Comparison of ENCODE assay signal across 9 cellular contexts in the genomic region with DNA sequence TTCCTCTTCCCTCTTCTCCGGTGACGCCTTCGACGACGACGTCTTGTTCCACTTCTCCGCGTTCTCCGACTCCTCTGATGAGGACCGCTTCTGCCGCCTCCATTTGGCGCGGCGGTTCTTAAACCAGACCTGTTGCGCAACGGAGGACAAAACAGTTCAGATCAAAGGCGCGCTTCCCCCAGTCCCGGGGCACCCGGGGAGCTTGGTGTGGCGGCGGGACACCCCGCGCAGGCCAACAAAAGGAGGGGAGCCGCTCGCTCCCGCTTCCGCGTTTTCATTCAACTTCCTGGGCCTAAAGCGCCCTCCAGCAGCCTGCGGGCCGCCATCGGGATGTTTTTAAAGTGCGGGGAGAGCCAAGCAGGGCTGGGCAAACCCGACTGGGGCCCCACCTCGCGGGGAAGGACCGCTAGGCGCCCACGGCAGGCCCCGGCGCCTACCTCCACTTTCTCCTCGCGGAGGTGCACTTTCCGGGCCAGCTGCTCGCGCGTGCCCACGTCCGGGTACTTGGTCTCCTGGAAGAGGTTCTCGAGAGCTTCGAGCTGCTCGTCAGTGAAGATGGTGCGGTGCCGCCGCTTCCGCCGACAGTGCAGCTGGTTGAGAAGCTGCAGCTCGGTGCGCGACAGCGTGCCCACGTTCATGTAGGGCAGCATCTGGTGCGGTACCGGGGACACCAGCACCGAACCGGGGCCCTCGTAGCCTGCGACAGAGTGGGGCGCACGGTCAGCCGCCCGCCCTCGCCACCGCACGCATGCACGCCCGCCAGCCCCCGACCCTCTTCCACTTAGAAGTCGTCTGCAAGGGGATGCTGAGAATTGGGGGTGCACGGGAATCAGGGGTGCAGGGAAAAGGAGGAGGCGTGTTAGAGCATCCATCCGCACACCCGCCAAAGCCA. TPM values are rescaled to one million over a fixed set of nuclear protein-coding genes. Genes with fewer than 3 reads are reported as not detected.
DNase-seq lines count a peak whose midpoint lies in the region; ATAC-seq and TF ChIP-seq lines count a peak whose summit lies in the region.
"Had no signal": no experiment of that assay in that cellular context is flagged by ENCODE, and none has a peak within 500 bp of the region (broad histone marks: within the 10 kb centered on the region; RNA-seq: fewer than 3 reads in every experiment).

No MANE protein-coding gene starts in this region.

- 4 to 20% methylated on average over 44 to 84 of the region's 84 CpGs for WGBS in body of pancreas, 2 donors
- WGBS in thyroid gland, 2 donors = 10 to 11% methylated on average over 26 to 33 of the region's 84 CpGs

- intact Hi-C loops in body of pancreas (cut with DNase I) = no loop called here
- intact Hi-C loops in lower lobe of right lung (cut with DNase I) = no loop called here
- intact Hi-C loops in thyroid gland (cut with DNase I) = no loop called here

- H3K4me3 ChIP-seq in body of pancreas (peak overlapping the region in 1 of 2 donors; percentile 28), lower lobe of right lung (peak overlapping the region; percentile 58), thyroid gland (replicated peaks in 1 of 3) (peak overlapping the region in 2 of 3 donors; percentile 6 to 42)

- no peaks in the 10 kb centered on the region for H3K9me3 ChIP-seq in body of pancreas
- H3K9me3 ChIP-seq in lower lobe of right lung = no peaks in the 10 kb centered on the region
- H3K9me3 ChIP-seq in thyroid gland = no peaks in the 10 kb centered on the region

- no peaks in the 10 kb centered on the region for H3K36me3 Mint-ChIP-seq in activated T-cell treated with anti-CD3 and anti-CD28 coated beads, Interleukin-2, amount 50 U/mL, for 4 hours (ENCODE audit: insufficient read depth)

- peaks cover 0 to 38% of the 10 kb centered on the region in 2 donors for H3K27me3 ChIP-seq in body of pancreas
- peaks cover 100% of the 10 kb centered on the region for H3K27me3 ChIP-seq in lower lobe of right lung (ENCODE audit: low read depth)
- H3K27me3 ChIP-seq in thyroid gland = peaks cover 35% of the 10 kb centered on the region

- TF ChIP-seq CTCF in body of pancreas (IDR thresholded peaks at IDR 0.05) = no peak
- TF ChIP-seq CTCF in lower lobe of right lung (IDR thresholded peaks at IDR 0.05) = no peak
- TF ChIP-seq CTCF in thyroid gland (IDR thresholded peaks at IDR 0.05) = no peak

- peaks cover 25% of the 10 kb centered on the region for H3K4me1 ChIP-seq in body of pancreas
- H3K4me1 ChIP-seq in lower lobe of right lung = peaks cover 20% of the 10 kb centered on the region
- peaks cover 8 to 24% of the 10 kb centered on the region in 2 donors for H3K4me1 ChIP-seq in thyroid gland

- no peak for DNase-seq in activated T-cell treated with anti-CD3 and anti-CD28 coated beads, Interleukin-2, amount 50 U/mL, for 4 hours
- DNase-seq in activated T-cell treated with anti-CD3 and anti-CD28 coated beads, Interleukin-2, amount 50 U/mL, for 1 hour = no peak
- DNase-seq in body of pancreas (peak in 3 of 4 donors; percentile 6 to 19 (median 16)), lower lobe of right lung (no peak), thyroid gland (peak in 1 of 2 donors; percentile 11), amniotic stem cell (lab: John Stamatoyannopoulos, UW) (no peak), H4 (ENCODE audit: low spot score) (no peak)
- DNase-seq: GDM1 had no signal

- no peaks in the 10 kb centered on the region for H3K9me3 Mint-ChIP-seq in activated T-cell treated with anti-CD3 and anti-CD28 coated beads, Interleukin-2, amount 50 U/mL, for 4 hours

- peaks cover 80% of the 10 kb centered on the region for H3K27me3 Mint-ChIP-seq in activated T-cell treated with anti-CD3 and anti-CD28 coated beads, Interleukin-2, amount 50 U/mL, for 4 hours (ENCODE audit: low read depth)

- no peak for TF ChIP-seq POLR2A in body of pancreas (IDR thresholded peaks at IDR 0.05)
- TF ChIP-seq POLR2A in thyroid gland (IDR thresholded peaks at IDR 0.05) = no peak

- H3K36me3 ChIP-seq in body of pancreas (replicated peaks in 1 of 2; ENCODE audit: insufficient read depth in 1 of 2, low read depth in 2 of 2) (no peaks in the 10 kb centered on the region), lower lobe of right lung (no peaks in the 10 kb centered on the region), thyroid gland (no peaks in the 10 kb centered on the region)

- H3K4me1 Mint-ChIP-seq in activated T-cell treated with anti-CD3 and anti-CD28 coated beads, Interleukin-2, amount 50 U/mL, for 4 hours (ENCODE audit: low read depth) = peaks cover 13% of the 10 kb centered on the region

- ATAC-seq in activated T-cell treated with anti-CD3 and anti-CD28 coated beads, Interleukin-2, amount 50 U/mL, for 4 hours = peak; percentile 19 to 24
- ATAC-seq in body of pancreas = no peak
- ATAC-seq in lower lobe of right lung = peak; percentile 8 to 12
- ATAC-seq in HG03135 (IDR thresholded peaks at IDR 0.05; ENCODE audit: unreplicated experiment) = no peak

- no peak overlapping the region for H3K27ac ChIP-seq in body of pancreas
- H3K27ac ChIP-seq in lower lobe of right lung = no peak overlapping the region
- H3K27ac ChIP-seq in thyroid gland = peak overlapping the region in 1 of 3 donors; percentile 30

- peak overlapping the region; percentile 68 for H3K4me3 Mint-ChIP-seq in activated T-cell treated with anti-CD3 and anti-CD28 coated beads, Interleukin-2, amount 50 U/mL, for 4 hours

RNA-seq across cellular contexts. Expression of a gene that starts 1.1 kb away (rescaled TPM):
- not detected for total RNA-seq in activated T-cell treated with anti-CD3 and anti-CD28 coated beads, Interleukin-2, amount 50 U/mL, for 4 hours
- 1 to 10 TPM in 1 of 2 donors, under 1 TPM in 1; 0.33 to 1.0 TPM for total RNA-seq in body of pancreas
- 0.50 TPM for total RNA-seq in lower lobe of right lung
- total RNA-seq in thyroid gland = 10 to 100 TPM in 1 of 4 donors, 1 to 10 TPM in 3; 3.6 to 11.0 (median 4.7) TPM
- total RNA-seq in H4 (2014; rRNA removed; shearing (Covaris generic)) = 2.8 and 4.4 TPM in 2 replicates

Comparison
In these comparisons a context has a peak if more than half of its experiments do, and no peak if none do; other contexts are left out.
1. ATAC-seq: peak in activated T-cell treated with anti-CD3 and anti-CD28 coated beads, Interleukin-2, amount 50 U/mL, for 4 hours (2 of 2) and lower lobe of right lung (2 of 2); none in body of pancreas (single experiment) and HG03135 (single experiment).
2. DNase-seq: peak in body of pancreas (3 of 4); none in activated T-cell treated with anti-CD3 and anti-CD28 coated beads, Interleukin-2, amount 50 U/mL, for 4 hours (single experiment), activated T-cell treated with anti-CD3 and anti-CD28 coated beads, Interleukin-2, amount 50 U/mL, for 1 hour (single experiment), lower lobe of right lung (single experiment), amniotic stem cell (single experiment) and H4 (single experiment).